ENCODE assay signal across 8 cellular contexts in genomic region chr18:79525556-79526467, GRCh38.
A peak's percentile ranks its signal among the peaks of the same experiment; 100 is the strongest.
DNase-seq lines count a peak whose midpoint lies in the region; ATAC-seq and TF ChIP-seq lines count a peak whose summit lies in the region.

No MANE protein-coding gene starts in this region.

- POLR2A ChIA-PET in OCI-LY7 (lab: Charles Lee), result interaction anchor here (0.7 to 0.8 kb wide), 2 partner anchors 60 to 106 kb away, joined by 3 read pairs; no protein-coding TSS in a partner anchor

- ATAC-seq in HG02610 (IDR thresholded peaks at IDR 0.05; ENCODE audit: unreplicated experiment), result no peak

- no peaks in the 10 kb centered on the region for H3K9me3 Mint-ChIP-seq in neural progenitor cell

- H3K4me3 ChIP-seq in OCI-LY7 (ENCODE audit: low read depth, low read length, poor library complexity, severe bottlenecking) (no peak overlapping the region), fibroblast of the aortic adventitia (ENCODE audit: low read depth, low read length) (no peak overlapping the region), neural progenitor cell (no peak overlapping the region)

- H3K4me1 Mint-ChIP-seq in neural progenitor cell, result peaks cover 15% of the 10 kb centered on the region

- peak overlapping the region; percentile 61 for H3K27ac ChIP-seq in OCI-LY7 (ENCODE audit: low read depth, low read length, poor library complexity, severe bottlenecking)
- H3K27ac ChIP-seq in neural progenitor cell, result no peak overlapping the region

- no peaks in the 10 kb centered on the region for H3F3A ChIP-seq in neural progenitor cell (ENCODE audit: low read depth)

- H3K4me2 ChIP-seq in OCI-LY7 (ENCODE audit: low read length), result peak overlapping the region; percentile 56
- no peak overlapping the region for H3K4me2 ChIP-seq in neural progenitor cell

- H3K9ac ChIP-seq in neural progenitor cell, result no peak overlapping the region

- intact Hi-C loops in OCI-LY7 (cut with micrococcal nuclease; ENCODE audit: unreplicated experiment), result loop anchor here (2.0 kb wide), 1 partner anchor 119 kb away; no protein-coding TSS in a partner anchor
- intact Hi-C loops in posterior cingulate gyrus (cut with DNase I), result no loop called here

- H3K27ac Mint-ChIP-seq in neural progenitor cell, result no peak overlapping the region

- peaks cover 6% of the 10 kb centered on the region for H3K27me3 Mint-ChIP-seq in neural progenitor cell (ENCODE audit: insufficient read depth, low read depth)

- no peaks in the 10 kb centered on the region for H3K36me3 Mint-ChIP-seq in neural progenitor cell

- H4K20me1 ChIP-seq in OCI-LY7 (ENCODE audit: insufficient read depth, low read length) (no peaks in the 10 kb centered on the region), neural progenitor cell (ENCODE audit: low read depth) (no peaks in the 10 kb centered on the region)

- H3K27me3 ChIP-seq in neural progenitor cell, result peaks cover 26% of the 10 kb centered on the region

- H3K79me2 ChIP-seq in OCI-LY7 (ENCODE audit: insufficient read depth, low read depth, low read length) (no peaks in the 10 kb centered on the region), neural progenitor cell (ENCODE audit: low read depth) (no peaks in the 10 kb centered on the region)

- DNase-seq in COR-L47 (lab: John Stamatoyannopoulos, UW) (peak; percentile 17), OCI-LY7 (ENCODE audit: low spot score) (no peak), fibroblast of the aortic adventitia (ENCODE audit: low read depth) (peak; percentile 48), posterior cingulate gyrus (peak in 6 of 10 donors; percentile 26 to 92 (median 80)), NCI-H2029 treated with DMSO at 0.1 percent for 48 hours (lab: John Stamatoyannopoulos, UW) (no peak), ecto neural progenitor cell (ENCODE audit: low spot score) (no peak), neural progenitor cell (ENCODE audit: low spot score) (no peak)

- H2AFZ ChIP-seq in OCI-LY7 (ENCODE audit: low read length) (no peak overlapping the region), neural progenitor cell (replicated peaks) (no peak overlapping the region)

- H3K4me1 ChIP-seq in OCI-LY7 (ENCODE audit: insufficient read depth, low read length, poor library complexity, severe bottlenecking) (peaks cover 81% of the 10 kb centered on the region), neural progenitor cell (no peaks in the 10 kb centered on the region)

- H3K9me3 ChIP-seq in OCI-LY7 (ENCODE audit: low read length) (no peaks in the 10 kb centered on the region), neural progenitor cell (ENCODE audit: low read depth) (no peaks in the 10 kb centered on the region)

- no peak for TF ChIP-seq CTCF in OCI-LY7 (conservative IDR thresholded peaks at IDR 0.05; ENCODE audit: low read length)
- no peak for TF ChIP-seq CTCF in fibroblast of the aortic adventitia (IDR thresholded peaks at IDR 0.05; ENCODE audit: insufficient read depth, low read length)
- TF ChIP-seq CTCF in neural progenitor cell (IDR thresholded peaks at IDR 0.05), result no peak

- H3K36me3 ChIP-seq in OCI-LY7 (ENCODE audit: insufficient read depth, low read length) (peaks cover 28% of the 10 kb centered on the region), neural progenitor cell (no peaks in the 10 kb centered on the region)

- no TSS peak for BruUV-seq in OCI-LY7 (replicated peaks; lab: Mats Ljungman, UMichigan)

- no peaks in the 10 kb centered on the region for H3K9me2 ChIP-seq in OCI-LY7 (ENCODE audit: insufficient read depth, low read length)

- CTCF ChIA-PET in OCI-LY7 (lab: Charles Lee; ENCODE audit: unreplicated experiment), result interaction anchor here (0.6 kb wide), 1 partner anchor 124 kb away, joined by 4 read pairs; no protein-coding TSS in a partner anchor

- H3K4me3 Mint-ChIP-seq in neural progenitor cell, result no peak overlapping the region

Comparison
In these comparisons a context has a peak if more than half of its experiments do, and no peak if none do; other contexts are left out.
1. DNase-seq: peak in COR-L47 (single experiment), fibroblast of the aortic adventitia (single experiment) and posterior cingulate gyrus (6 of 10); none in OCI-LY7 (single experiment), NCI-H2029 treated with DMSO at 0.1 percent for 48 hours (single experiment), ecto neural progenitor cell (single experiment) and neural progenitor cell (single experiment).